In genomic region chr15:84634228-84634837, GRCh38 we compare ENCODE assay signal across 8 cellular contexts. TPM values are rescaled to one million over a fixed set of nuclear protein-coding genes. Genes with fewer than 3 reads are reported as not detected.
DNase-seq lines count a peak whose midpoint lies in the region; ATAC-seq, FAIRE-seq and TF ChIP-seq lines count a peak whose summit lies in the region.

No MANE protein-coding gene starts in this region.

- H3K4me1 Mint-ChIP-seq in CD4-positive, alpha-beta T cell (ENCODE audit: low read depth): peaks cover 52% of the 10 kb centered on the region
- peaks cover 27% of the 10 kb centered on the region for H3K4me1 Mint-ChIP-seq in endothelial cell (ENCODE audit: unreplicated experiment)
- H3K4me1 Mint-ChIP-seq in neural progenitor cell: peaks cover 30% of the 10 kb centered on the region

- H3K36me3 Mint-ChIP-seq in CD4-positive, alpha-beta T cell (ENCODE audit: low read depth): peaks cover 54% of the 10 kb centered on the region
- H3K36me3 Mint-ChIP-seq in endothelial cell (ENCODE audit: low read depth, unreplicated experiment) (peaks cover 22% of the 10 kb centered on the region), neural progenitor cell (peaks cover 16% of the 10 kb centered on the region)

- H3K4me2 ChIP-seq in OCI-LY3 (ENCODE audit: low read length): peak overlapping the region; percentile 76
- H3K4me2 ChIP-seq in neural progenitor cell: peak overlapping the region; percentile 92

- 0 out of 2 replicates have a peak, but pooled peaks cover 6% of the 10 kb centered on the region for H4K20me1 ChIP-seq in OCI-LY3 (ENCODE audit: insufficient read depth, low read length)
- peaks cover 24% of the 10 kb centered on the region for H4K20me1 ChIP-seq in neural progenitor cell (ENCODE audit: low read depth)

- CTCF ChIA-PET in CD4-positive, alpha-beta T cell (lab: Charles Lee): interaction anchor here (1.0 to 2.5 kb wide), 3 partner anchors 20 to 63 kb away, joined by 3 to 11 read pairs (median 4); partner anchors contain the start of gene WDR73

- DNase-seq in CD4-positive, alpha-beta T cell: no peak
- no peak for DNase-seq in endothelial cell (ENCODE audit: low spot score)
- no peak for DNase-seq in neural progenitor cell (ENCODE audit: low spot score)
- no peak for DNase-seq in T1000 (lab: John Stamatoyannopoulos, UW)
- no peak for DNase-seq in H54 (ENCODE audit: insufficient read length, low spot score)
- DNase-seq in NOMO-1 (lab: John Stamatoyannopoulos, UW; ENCODE audit: unreplicated experiment in 2 of 2): no peak

- no peak for FAIRE-seq in H54 (lab: Jason Lieb, UNC)

- no peak for TF ChIP-seq POLR2A in H54 (IDR thresholded peaks at IDR 0.05; ENCODE audit: low read depth, low read length)

- ATAC-seq in CD4-positive, alpha-beta T cell (ENCODE audit: poor library complexity): no peak
- ATAC-seq in GM19351 (IDR thresholded peaks at IDR 0.05; ENCODE audit: unreplicated experiment): no peak

- H3K27ac ChIP-seq in CD4-positive, alpha-beta T cell (ENCODE audit: low read depth, low read length): no peak overlapping the region
- H3K27ac ChIP-seq in OCI-LY3 (ENCODE audit: low read length) (no peak overlapping the region), neural progenitor cell (no peak overlapping the region)

- H2AFZ ChIP-seq in OCI-LY3 (ENCODE audit: low read depth, low read length) (no peak overlapping the region), neural progenitor cell (replicated peaks) (no peak overlapping the region)

- intact Hi-C loops in CD4-positive, alpha-beta T cell (cut with DNase I, micrococcal nuclease): loop anchor here in 1 of 2 experiments (10.0 kb wide), 1 partner anchor 350 kb away; the partner anchor contains the start of gene PDE8A

- peak overlapping the region; percentile 95 for H3K4me3 Mint-ChIP-seq in CD4-positive, alpha-beta T cell
- H3K4me3 Mint-ChIP-seq in endothelial cell (ENCODE audit: unreplicated experiment) (peak overlapping the region; percentile 88), neural progenitor cell (peak overlapping the region; percentile 80)

- H3K27me3 Mint-ChIP-seq in CD4-positive, alpha-beta T cell: no peaks in the 10 kb centered on the region
- peaks cover 9% of the 10 kb centered on the region for H3K27me3 Mint-ChIP-seq in endothelial cell (ENCODE audit: unreplicated experiment)
- H3K27me3 Mint-ChIP-seq in neural progenitor cell (ENCODE audit: insufficient read depth, low read depth): no peaks in the 10 kb centered on the region

- peaks cover 16% of the 10 kb centered on the region for H3F3A ChIP-seq in neural progenitor cell (ENCODE audit: low read depth)

- peak overlapping the region; percentile 89 for H3K4me3 ChIP-seq in OCI-LY3 (ENCODE audit: low read length)
- peak overlapping the region; percentile 68 for H3K4me3 ChIP-seq in neural progenitor cell

- POLR2A ChIA-PET in CD4-positive, alpha-beta T cell (lab: Charles Lee): interaction anchor here (0.9 to 7.2 kb wide), 12 partner anchors 19 to 347 kb away, joined by 3 to 122 read pairs (median 6); partner anchors contain the start of genes NMB, PDE8A, SEC11A and WDR73

- H3K79me2 ChIP-seq in OCI-LY3 (ENCODE audit: low read length) (peaks cover 10% of the 10 kb centered on the region), neural progenitor cell (ENCODE audit: low read depth) (no peaks in the 10 kb centered on the region)

- H3K9me3 Mint-ChIP-seq in CD4-positive, alpha-beta T cell: no peaks in the 10 kb centered on the region
- no peaks in the 10 kb centered on the region for H3K9me3 Mint-ChIP-seq in endothelial cell (ENCODE audit: unreplicated experiment)
- H3K9me3 Mint-ChIP-seq in neural progenitor cell: no peaks in the 10 kb centered on the region

- peaks cover 22% of the 10 kb centered on the region for H3K36me3 ChIP-seq in OCI-LY3 (replicated peaks; ENCODE audit: low read depth, low read length)
- H3K36me3 ChIP-seq in neural progenitor cell: no peaks in the 10 kb centered on the region

- H3K27ac Mint-ChIP-seq in CD4-positive, alpha-beta T cell: peak overlapping the region; percentile 92
- peak overlapping the region; percentile 37 for H3K27ac Mint-ChIP-seq in endothelial cell (ENCODE audit: unreplicated experiment)
- H3K27ac Mint-ChIP-seq in neural progenitor cell: no peak overlapping the region

- no peaks in the 10 kb centered on the region for H3K9me3 ChIP-seq in CD4-positive, alpha-beta T cell (ENCODE audit: control insufficient read depth, low read length)
- H3K9me3 ChIP-seq in OCI-LY3 (ENCODE audit: insufficient read depth, low read length) (no peaks in the 10 kb centered on the region), neural progenitor cell (ENCODE audit: low read depth) (no peaks in the 10 kb centered on the region)

- H3K9ac ChIP-seq in OCI-LY3 (ENCODE audit: low read length): no peak overlapping the region
- H3K9ac ChIP-seq in neural progenitor cell: no peak overlapping the region

- H3K4me1 ChIP-seq in OCI-LY3 (ENCODE audit: low read length) (peaks cover 30% of the 10 kb centered on the region), neural progenitor cell (peaks cover 12% of the 10 kb centered on the region)

- no peaks in the 10 kb centered on the region for H3K27me3 ChIP-seq in CD4-positive, alpha-beta T cell (ENCODE audit: control insufficient read depth, insufficient read depth, low read length)
- H3K27me3 ChIP-seq in OCI-LY3 (ENCODE audit: low read depth, low read length): no peaks in the 10 kb centered on the region
- peaks cover 48% of the 10 kb centered on the region for H3K27me3 ChIP-seq in neural progenitor cell

- TF ChIP-seq CTCF in CD4-positive, alpha-beta T cell (IDR thresholded peaks at IDR 0.05): no peak
- TF ChIP-seq CTCF in OCI-LY3 (IDR thresholded peaks at IDR 0.05; ENCODE audit: low read depth, low read length) (no peak), endothelial cell (IDR thresholded peaks at IDR 0.05; ENCODE audit: unreplicated experiment) (no peak), neural progenitor cell (IDR thresholded peaks at IDR 0.05) (no peak)

RNA-seq across cellular contexts. Expression of gene WDR73, which starts 19.8 kb away (rescaled TPM):
- 10 to 100 TPM; 17.8 to 23.7 TPM for total RNA-seq in CD4-positive, alpha-beta T cell
- total RNA-seq in endothelial cell (ENCODE audit: unreplicated experiment) (29.5 TPM), neural progenitor cell (ENCODE audit: low replicate concordance) (37.4 and 46.8 TPM in 2 replicates)

RNA-seq across cellular contexts. Expression of gene NMB, which starts 23.7 kb away (rescaled TPM):
- 1 to 10 TPM; 2.2 to 3.7 TPM for total RNA-seq in CD4-positive, alpha-beta T cell
- total RNA-seq in endothelial cell (ENCODE audit: unreplicated experiment) (14.3 TPM), neural progenitor cell (ENCODE audit: low replicate concordance) (0.24 and 3.7 TPM in 2 replicates)

RNA-seq across cellular contexts. Expression of gene ZSCAN2, which starts 33.5 kb away (rescaled TPM):
- total RNA-seq in CD4-positive, alpha-beta T cell: 1 to 10 TPM; 3.8 to 5.0 TPM
- total RNA-seq in endothelial cell (ENCODE audit: unreplicated experiment): 22.0 TPM
- 6.7 and 14.2 TPM in 2 replicates for total RNA-seq in neural progenitor cell (ENCODE audit: low replicate concordance)
